Comparison of ENCODE assay signal across 18 cellular contexts in the genomic region with DNA sequence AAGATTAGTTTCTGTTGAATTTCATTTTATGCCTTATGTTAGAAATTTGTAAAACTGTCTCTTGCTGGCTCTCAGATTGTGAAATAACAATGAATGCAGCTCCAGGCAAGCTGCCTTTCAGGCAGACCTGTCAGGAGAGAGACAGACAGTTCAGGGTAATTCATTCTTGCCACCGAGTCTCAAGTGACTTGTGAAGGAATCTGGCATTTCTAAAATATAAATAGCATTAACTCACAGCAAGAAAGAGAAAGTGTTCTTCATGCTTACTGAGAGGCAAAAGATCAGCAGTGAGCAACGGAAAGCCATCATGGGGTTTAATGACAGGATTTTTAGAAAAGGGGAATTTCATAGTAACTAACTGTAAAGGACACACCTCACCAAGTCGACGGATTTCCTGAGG.
A peak's percentile ranks its signal among the peaks of the same experiment; 100 is the strongest.
DNase-seq lines count a peak whose midpoint lies in the region; TF ChIP-seq lines count a peak whose summit lies in the region.
"Had no signal": no experiment of that assay in that cellular context is flagged by ENCODE, and none has a peak within 500 bp of the region (broad histone marks: within the 10 kb centered on the region; RNA-seq: fewer than 3 reads in every experiment).

No MANE protein-coding gene starts in this region.

- H3K23ac ChIP-seq in neuronal stem cell (ENCODE audit: low read depth, low read length, poor library complexity): no peak overlapping the region

- H3K4me3 ChIP-seq in ACC112 (ENCODE audit: low read depth, low read length) (no peak overlapping the region), neuronal stem cell (ENCODE audit: low read length in 2 of 2) (peak overlapping the region in 1 of 2 donors; percentile 11), Caco-2 (ENCODE audit: low read depth, low read length) (no peak overlapping the region)
- H3K4me3 ChIP-seq in CD8-positive, alpha-beta memory T cell (ENCODE audit: low read length): no peak overlapping the region
- H3K4me3 ChIP-seq: A549 had no signal

- no peak overlapping the region for H2AK5ac ChIP-seq in neuronal stem cell (ENCODE audit: low read depth, low read length)

- H3K79me2 ChIP-seq in ACC112 (ENCODE audit: control insufficient read depth, insufficient read depth, low read length, unreplicated experiment): no peaks in the 10 kb centered on the region

- H3K14ac ChIP-seq in neuronal stem cell (ENCODE audit: low read length): no peak overlapping the region

- H2BK15ac ChIP-seq in neuronal stem cell (ENCODE audit: low read length): no peak overlapping the region

- no peaks in the 10 kb centered on the region for H3K9me3 Mint-ChIP-seq in Caco-2 (ENCODE audit: unreplicated experiment)
- no peaks in the 10 kb centered on the region for H3K9me3 Mint-ChIP-seq in CD8-positive, alpha-beta memory T cell
- H3K9me3 Mint-ChIP-seq: activated naive CD8-positive, alpha-beta T cell treated with anti-CD3 and anti-CD28 coated beads, Interleukin-2, amount 10 ng/mL, durations not matched to agents 7 days and 5 days had no signal

- H3K27ac ChIP-seq in ACC112 (ENCODE audit: low read depth, low read length) (no peak overlapping the region), neuronal stem cell (replicated peaks; ENCODE audit: low read length) (no peak overlapping the region)
- no peak overlapping the region for H3K27ac ChIP-seq in CD8-positive, alpha-beta memory T cell (ENCODE audit: low read depth, low read length)
- H3K27ac ChIP-seq: A549 had no signal

- H2AFZ ChIP-seq in ACC112 (ENCODE audit: low read length, unreplicated experiment): peak overlapping the region; percentile 34
- peak overlapping the region; percentile 72 for H2AFZ ChIP-seq in neuronal stem cell (ENCODE audit: low read length)

- H4K8ac ChIP-seq in neuronal stem cell (ENCODE audit: low read depth, low read length): no peak overlapping the region

- H3K4me3 Mint-ChIP-seq in Caco-2 (ENCODE audit: unreplicated experiment): no peak overlapping the region
- no peak overlapping the region for H3K4me3 Mint-ChIP-seq in CD8-positive, alpha-beta memory T cell
- H3K4me3 Mint-ChIP-seq: activated naive CD8-positive, alpha-beta T cell treated with anti-CD3 and anti-CD28 coated beads, Interleukin-2, amount 10 ng/mL, durations not matched to agents 7 days and 5 days had no signal

- H3K27me3 ChIP-seq in ACC112 (ENCODE audit: insufficient read depth, low read length): no peaks in the 10 kb centered on the region
- H3K27me3 ChIP-seq in neuronal stem cell (ENCODE audit: control insufficient read depth in 3 of 3, insufficient read depth in 3 of 3, low read depth in 1 of 3, low read length in 3 of 3): no peaks in the 10 kb centered on the region
- H3K27me3 ChIP-seq in Caco-2 (replicated peaks; ENCODE audit: control insufficient read depth, insufficient read depth, low read length): no peaks in the 10 kb centered on the region
- no peaks in the 10 kb centered on the region for H3K27me3 ChIP-seq in CD8-positive, alpha-beta memory T cell (ENCODE audit: insufficient read depth, low read length, poor library complexity, severe bottlenecking)

- no peak overlapping the region for H3K9ac ChIP-seq in neuronal stem cell (ENCODE audit: low read depth, low read length, poor library complexity)

- peaks cover 0 to 2% of the 10 kb centered on the region in 2 donors for H3K9me3 ChIP-seq in neuronal stem cell (replicated peaks in 1 of 2; ENCODE audit: control insufficient read depth in 2 of 2, insufficient read depth in 1 of 2, low read depth in 1 of 2, low read length in 2 of 2)
- no peaks in the 10 kb centered on the region for H3K9me3 ChIP-seq in Caco-2
- no peaks in the 10 kb centered on the region for H3K9me3 ChIP-seq in CD8-positive, alpha-beta memory T cell (ENCODE audit: low read length)
- H3K9me3 ChIP-seq: A549 had no signal

- no CpG with 5 or more reads among the region's 4 CpGs for WGBS in neuronal stem cell (ENCODE audit: extremely low coverage in 2 of 2, insufficient read length in 2 of 2, insufficient replicate concordance in 1 of 2), 2 donors

- no peak overlapping the region for H3K4ac ChIP-seq in neuronal stem cell (ENCODE audit: low read length)

- intact Hi-C loops in Caco-2 (cut with micrococcal nuclease; ENCODE audit: unreplicated experiment): no loop called here

- H3K36me3 ChIP-seq in ACC112 (ENCODE audit: insufficient read depth, low read length) (no peaks in the 10 kb centered on the region), neuronal stem cell (replicated peaks in 1 of 2; ENCODE audit: control insufficient read depth in 2 of 2, insufficient read depth in 2 of 2, low read length in 2 of 2) (no peaks in the 10 kb centered on the region), Caco-2 (ENCODE audit: control insufficient read depth, insufficient read depth, low read length) (no peaks in the 10 kb centered on the region)
- no peaks in the 10 kb centered on the region for H3K36me3 ChIP-seq in CD8-positive, alpha-beta memory T cell (ENCODE audit: insufficient read depth, low read length)

- peaks cover 19% of the 10 kb centered on the region for H3K4me1 ChIP-seq in ACC112 (ENCODE audit: control insufficient read depth, insufficient read depth, low read length, unreplicated experiment)
- peaks cover 1 to 19% of the 10 kb centered on the region in 2 donors for H3K4me1 ChIP-seq in neuronal stem cell (ENCODE audit: control insufficient read depth in 2 of 2, insufficient read depth in 1 of 2, low read depth in 1 of 2, low read length in 2 of 2)
- H3K4me1 ChIP-seq in Caco-2: no peaks in the 10 kb centered on the region
- H3K4me1 ChIP-seq in CD8-positive, alpha-beta memory T cell (ENCODE audit: insufficient read depth, low read length): no peaks in the 10 kb centered on the region

- H3K36me3 Mint-ChIP-seq in Caco-2 (ENCODE audit: insufficient read depth, unreplicated experiment): no peaks in the 10 kb centered on the region
- H3K36me3 Mint-ChIP-seq in CD8-positive, alpha-beta memory T cell: no peaks in the 10 kb centered on the region
- H3K36me3 Mint-ChIP-seq: activated naive CD8-positive, alpha-beta T cell treated with anti-CD3 and anti-CD28 coated beads, Interleukin-2, amount 10 ng/mL, durations not matched to agents 7 days and 5 days had no signal

- no peak overlapping the region for H3K4me2 ChIP-seq in neuronal stem cell (ENCODE audit: insufficient read depth, low read length, poor library complexity, severe bottlenecking)
- H3K4me2 ChIP-seq: A549 had no signal

- no peaks in the 10 kb centered on the region for H3K79me1 ChIP-seq in neuronal stem cell (ENCODE audit: low read depth, low read length)

- DNase-seq in amniotic epithelial cell (ENCODE audit: low read depth) (peak; percentile 14), fibroblast of peridontal ligament (ENCODE audit: extremely low read depth) (peak; percentile 65), neuronal stem cell (ENCODE audit: low spot score) (no peak), NCI-H526 (lab: John Stamatoyannopoulos, UW) (no peak), Caco-2 (no peak), EL (no peak)
- DNase-seq in CD8-positive, alpha-beta memory T cell: no peak
- DNase-seq: activated CD4-positive, alpha-beta T cell treated with anti-CD3 and anti-CD28 coated beads for 48 hours; activated naive CD8-positive, alpha-beta T cell treated with anti-CD3 and anti-CD28 coated beads, Interleukin-2, amount 10 ng/mL, durations not matched to agents 7 days and 5 days; activated T-cell treated with anti-CD3 and anti-CD28 coated beads, Interleukin-2, amount 50 U/mL, for 1 hour; cortex of kidney; islet precursor cell; NCI-H2171; RPMI8226; stimulated activated CD4-positive, alpha-beta T cell treated with anti-CD3 and anti-CD28 coated beads, Interleukin-2, amount 100 ng/mL, for 48 hours had no signal

- H2BK120ac ChIP-seq in neuronal stem cell (ENCODE audit: low read depth, low read length): no peak overlapping the region

- H2BK12ac ChIP-seq in neuronal stem cell (ENCODE audit: low read length): no peak overlapping the region

- CTCF ChIA-PET in Caco-2 (lab: Charles Lee): no interaction called here
- CTCF ChIA-PET in CD8-positive, alpha-beta memory T cell (lab: Charles Lee): no interaction called here

- H3K4me1 Mint-ChIP-seq in Caco-2 (ENCODE audit: low read depth, unreplicated experiment): no peaks in the 10 kb centered on the region
- no peaks in the 10 kb centered on the region for H3K4me1 Mint-ChIP-seq in CD8-positive, alpha-beta memory T cell
- H3K4me1 Mint-ChIP-seq: activated naive CD8-positive, alpha-beta T cell treated with anti-CD3 and anti-CD28 coated beads, Interleukin-2, amount 10 ng/mL, durations not matched to agents 7 days and 5 days had no signal

- peaks cover 9% of the 10 kb centered on the region for H3K27me3 Mint-ChIP-seq in Caco-2 (ENCODE audit: insufficient read depth, unreplicated experiment)
- H3K27me3 Mint-ChIP-seq in CD8-positive, alpha-beta memory T cell: peaks cover 13 to 19% of the 10 kb centered on the region in 2 donors
- H3K27me3 Mint-ChIP-seq: progenitor cell of endocrine pancreas had no signal

- no peak overlapping the region for H4K91ac ChIP-seq in neuronal stem cell (ENCODE audit: low read depth, low read length, poor library complexity)

- TF ChIP-seq CTCF in Caco-2 (IDR thresholded peaks at IDR 0.05; ENCODE audit: insufficient read depth in 1 of 2, low read depth in 1 of 2, low read length in 1 of 2, severe bottlenecking in 1 of 2, unreplicated experiment in 1 of 2): no peak

- H3K18ac ChIP-seq in neuronal stem cell (ENCODE audit: low read length): no peak overlapping the region

- H2BK5ac ChIP-seq in neuronal stem cell (ENCODE audit: low read length): no peak overlapping the region

- POLR2A ChIA-PET in Caco-2 (lab: Charles Lee): no interaction called here
- POLR2A ChIA-PET in CD8-positive, alpha-beta memory T cell (lab: Charles Lee): no interaction called here

- no TSS peak for BruUV-seq in Caco-2 (replicated peaks; lab: Mats Ljungman, UMichigan)

- no peak overlapping the region for H3K27ac Mint-ChIP-seq in Caco-2 (ENCODE audit: unreplicated experiment)
- peak overlapping the region in 1 of 8 donors; percentile 5 for H3K27ac Mint-ChIP-seq in CD8-positive, alpha-beta memory T cell
- H3K27ac Mint-ChIP-seq: activated naive CD8-positive, alpha-beta T cell treated with anti-CD3 and anti-CD28 coated beads, Interleukin-2, amount 10 ng/mL, durations not matched to agents 7 days and 5 days; progenitor cell of endocrine pancreas had no signal

Comparison
In these comparisons a context has a peak if more than half of its experiments do, and no peak if none do; other contexts are left out.
1. DNase-seq: peak in amniotic epithelial cell (single experiment) and fibroblast of peridontal ligament (single experiment); none in neuronal stem cell (single experiment), NCI-H526 (0 of 2), Caco-2 (0 of 2), CD8-positive, alpha-beta memory T cell (0 of 5) and EL (single experiment).